In genomic region chr1:160207118-160207650, GRCh38 we compare ENCODE assay signal across 10 cellular contexts. TPM values are rescaled to one million over a fixed set of nuclear protein-coding genes. Genes with fewer than 3 reads are reported as not detected.
DNase-seq lines count a peak whose midpoint lies in the region; ATAC-seq and TF ChIP-seq lines count a peak whose summit lies in the region.
"Had no signal": no experiment of that assay in that cellular context is flagged by ENCODE, and none has a peak within 500 bp of the region (broad histone marks: within the 10 kb centered on the region; RNA-seq: fewer than 3 reads in every experiment).

No MANE protein-coding gene starts in this region.

- H3K9me3 ChIP-seq in T-helper 17 cell (ENCODE audit: control insufficient read depth, low read length, poor library complexity, severe bottlenecking) (no peaks in the 10 kb centered on the region), fibroblast of lung (ENCODE audit: control insufficient read depth, insufficient read depth, low read depth, low read length) (no peaks in the 10 kb centered on the region), smooth muscle cell (replicated peaks; ENCODE audit: low read depth) (no peaks in the 10 kb centered on the region)

- H3K4me1 Mint-ChIP-seq in T-helper 17 cell: peaks cover 56% of the 10 kb centered on the region

- H3K27me3 Mint-ChIP-seq in T-helper 17 cell: no peaks in the 10 kb centered on the region
- H3K27me3 Mint-ChIP-seq: activated CD4-positive, alpha-beta T cell treated with anti-CD3 and anti-CD28 coated beads, Interleukin-2, amount 10 ng/mL, durations not matched to agents 7 days and 5 days had no signal

- H3K27ac ChIP-seq in fibroblast of lung (ENCODE audit: insufficient read depth, low read length) (peak overlapping the region; percentile 97), smooth muscle cell (ENCODE audit: low read depth) (peak overlapping the region; percentile 95)

- H3K4me3 ChIP-seq in GM12875 (ENCODE audit: low read depth, low read length) (peak overlapping the region; percentile 19), fibroblast of lung (replicated peaks in 1 of 4; ENCODE audit: control extremely low read depth in 1 of 4, insufficient read depth in 1 of 4, low read depth in 3 of 4, low read length in 4 of 4) (peak overlapping the region in 3 of 4 experiments; percentile 96 to 98 (median 98)), smooth muscle cell (no peak overlapping the region)

- H3K27ac Mint-ChIP-seq in T-helper 17 cell: peak overlapping the region; percentile 92

- H3K4me3 Mint-ChIP-seq in T-helper 17 cell: peak overlapping the region; percentile 93

- H3K4me2 ChIP-seq in fibroblast of lung (ENCODE audit: extremely low read depth, insufficient read depth, low read length) (peak overlapping the region; percentile 97), smooth muscle cell (peak overlapping the region; percentile 88)

- H3K79me2 ChIP-seq in fibroblast of lung (ENCODE audit: control insufficient read depth, insufficient read depth, low read length) (peaks cover 62% of the 10 kb centered on the region), smooth muscle cell (ENCODE audit: low read depth) (peaks cover 38% of the 10 kb centered on the region)

- H3K36me3 ChIP-seq in fibroblast of lung (ENCODE audit: control insufficient read depth, insufficient read depth, low read length) (peaks cover 29% of the 10 kb centered on the region), smooth muscle cell (ENCODE audit: low read depth) (no peaks in the 10 kb centered on the region)

- H4K20me1 ChIP-seq in fibroblast of lung (ENCODE audit: control insufficient read depth, extremely low read depth, insufficient read depth, low read length): peaks cover 4% of the 10 kb centered on the region
- peaks cover 57% of the 10 kb centered on the region for H4K20me1 ChIP-seq in smooth muscle cell (ENCODE audit: low read depth)

- WGBS in smooth muscle cell (ENCODE audit: low lambda C conversion rate): 92% methylated on average over 4 of the region's 4 CpGs

- H3K27me3 ChIP-seq in fibroblast of lung (ENCODE audit: control insufficient read depth, insufficient read depth, low read length) (no peaks in the 10 kb centered on the region), smooth muscle cell (ENCODE audit: low read depth) (no peaks in the 10 kb centered on the region)

- H3F3A ChIP-seq in smooth muscle cell (ENCODE audit: low read depth): peaks cover 19% of the 10 kb centered on the region

- TF ChIP-seq CTCF in GM12875 (IDR thresholded peaks at IDR 0.05; ENCODE audit: borderline replicate concordance, insufficient read depth, low read depth, low read length) (no peak), fibroblast of lung (conservative IDR thresholded peaks at IDR 0.05 in 1 of 2, IDR thresholded peaks at IDR 0.05 in 1 of 2; ENCODE audit: low read depth in 1 of 2, low read length in 2 of 2) (no peak), smooth muscle cell (IDR thresholded peaks at IDR 0.05; ENCODE audit: borderline replicate concordance, insufficient read depth, poor library complexity, severe bottlenecking) (no peak)

- no peak overlapping the region for H2AFZ ChIP-seq in fibroblast of lung (ENCODE audit: low read length)
- H2AFZ ChIP-seq in smooth muscle cell (ENCODE audit: low read depth): no peak overlapping the region

- H3K4me1 ChIP-seq in fibroblast of lung (ENCODE audit: control insufficient read depth, extremely low read depth, insufficient read depth, low read length) (peaks cover 36% of the 10 kb centered on the region), smooth muscle cell (ENCODE audit: low read depth) (peaks cover 65% of the 10 kb centered on the region)

- ATAC-seq in T-helper 17 cell: no peak
- no peak for ATAC-seq in GM19467 (IDR thresholded peaks at IDR 0.05; ENCODE audit: unreplicated experiment)

- H3K36me3 Mint-ChIP-seq in T-helper 17 cell (ENCODE audit: low read depth): peaks cover 2% of the 10 kb centered on the region

- H3K9ac ChIP-seq in fibroblast of lung (ENCODE audit: insufficient read depth, low read length) (no peak overlapping the region), smooth muscle cell (ENCODE audit: low read depth) (no peak overlapping the region)

- DNase-seq in T-helper 17 cell (no peak), fibroblast of lung (ENCODE audit: low read depth in 2 of 2) (no peak), smooth muscle cell (lab: John Stamatoyannopoulos, UW; ENCODE audit: unreplicated experiment) (no peak), HPDE6-E6E7 (ENCODE audit: extremely low spot score) (no peak)
- DNase-seq in stimulated activated CD8-positive, alpha-beta memory T cell treated with anti-CD3 and anti-CD28 coated beads, Interleukin-4, amount 100 ng/mL, for 48 hours: no peak
- DNase-seq: activated CD4-positive, alpha-beta T cell treated with anti-CD3 and anti-CD28 coated beads, Interleukin-2, amount 10 ng/mL, durations not matched to agents 7 days and 5 days; NCI-H2029 treated with DMSO at 0.1 percent for 48 hours; posterior cingulate gyrus had no signal

RNA-seq across cellular contexts. Expression of gene PEA15, which starts 2.0 kb away (rescaled TPM):
- total RNA-seq in T-helper 17 cell: 10 to 100 TPM; 19.6 to 21.6 TPM
- 84.7 and 108 TPM in 2 replicates for total RNA-seq in fibroblast of lung
- polyA plus RNA-seq in fibroblast of lung: 816 and 871 TPM in 2 replicates
- polyA plus RNA-seq in fibroblast of lung (2012): 391 and 460 TPM in 2 replicates
- polyA minus RNA-seq in fibroblast of lung (ENCODE audit: low replicate concordance): 325 and 390 TPM in 2 replicates
- total RNA-seq in smooth muscle cell: 85.0 and 115 TPM in 2 replicates
- 73.1 and 80.6 TPM in 2 replicates for polyA plus RNA-seq in smooth muscle cell

RNA-seq across cellular contexts. Expression of gene CASQ1, which starts 16.8 kb away (rescaled TPM):
- total RNA-seq in T-helper 17 cell (not detected), fibroblast of lung (0.17 and 0.26 TPM in 2 replicates), smooth muscle cell (0.36 TPM in 1 of 2 replicates, not detected in the other)
- polyA plus RNA-seq in fibroblast of lung (0.15 TPM in 1 of 2 replicates, not detected in the other), smooth muscle cell (0.48 TPM in 1 of 2 replicates, not detected in the other)
- not detected in 2 replicates for polyA plus RNA-seq in fibroblast of lung (2012)
- polyA minus RNA-seq in fibroblast of lung (ENCODE audit: low replicate concordance): not detected in 2 replicates
- total RNA-seq: activated CD4-positive, alpha-beta T cell treated with anti-CD3 and anti-CD28 coated beads, Interleukin-2, amount 10 ng/mL, durations not matched to agents 7 days and 5 days had no signal

RNA-seq across cellular contexts. Expression of gene DCAF8, which starts 55.2 kb away (rescaled TPM):
- total RNA-seq in T-helper 17 cell (100 to 1,000 TPM; 167 to 178 TPM), fibroblast of lung (66.3 and 89.8 TPM in 2 replicates), smooth muscle cell (56.7 and 63.6 TPM in 2 replicates)
- polyA plus RNA-seq in fibroblast of lung (72.6 and 75.4 TPM in 2 replicates), smooth muscle cell (79.9 and 92.6 TPM in 2 replicates)
- polyA plus RNA-seq in fibroblast of lung (2012): 59.9 and 64.8 TPM in 2 replicates
- polyA minus RNA-seq in fibroblast of lung (ENCODE audit: low replicate concordance): 36.6 and 40.5 TPM in 2 replicates

RNA-seq across cellular contexts. Expression of gene ATP1A4, which starts 55.8 kb away (rescaled TPM):
- total RNA-seq in T-helper 17 cell (under 1 TPM in 1 of 2 donors, not detected in 1; 0.27 TPM), fibroblast of lung (0.26 TPM in 1 of 2 replicates, not detected in the other), smooth muscle cell (not detected in 2 replicates)
- polyA plus RNA-seq in fibroblast of lung (not detected in 2 replicates), smooth muscle cell (not detected in 2 replicates)
- not detected in 2 replicates for polyA plus RNA-seq in fibroblast of lung (2012)
- not detected in 2 replicates for polyA minus RNA-seq in fibroblast of lung (ENCODE audit: low replicate concordance)
- total RNA-seq: activated CD4-positive, alpha-beta T cell treated with anti-CD3 and anti-CD28 coated beads, Interleukin-2, amount 10 ng/mL, durations not matched to agents 7 days and 5 days had no signal
